ENCODE assay signal across 8 cellular contexts in genomic region chr2:207163053-207163814, GRCh38. TPM values are rescaled to one million over a fixed set of nuclear protein-coding genes. Genes with fewer than 3 reads are reported as not detected.
DNase-seq lines count a peak whose midpoint lies in the region; ATAC-seq and TF ChIP-seq lines count a peak whose summit lies in the region.

No MANE protein-coding gene starts in this region.

- no TSS peak for BruUV-seq in HCT116 (replicated peaks; lab: Mats Ljungman, UMichigan)

- intact Hi-C loops in HCT116 (cut with micrococcal nuclease): no loop called here

- H3K4me3 ChIP-seq in AG09309 (ENCODE audit: control insufficient read depth, low read depth, low read length): peak overlapping the region; percentile 89
- H3K4me3 ChIP-seq in HCT116 (replicated peaks in 1 of 2; ENCODE audit: low read depth in 1 of 2, low read length in 2 of 2): peak overlapping the region in 1 of 2 experiments; percentile 6; a peak in 1 of 4 replicates
- H3K4me3 ChIP-seq in neutrophil (ENCODE audit: low read depth in 1 of 2, low read length in 1 of 2): peak overlapping the region; percentile 88 to 93

- H3K4me1 ChIP-seq in HCT116 (ENCODE audit: control insufficient read depth in 1 of 2, insufficient read depth in 2 of 2, low read length in 2 of 2) (peaks cover 24 to 54% of the 10 kb centered on the region in 2 experiments), foreskin keratinocyte (peaks cover 25% of the 10 kb centered on the region), neutrophil (ENCODE audit: control insufficient read depth in 1 of 2, insufficient read depth in 1 of 2, low read depth in 1 of 2, low read length in 1 of 2) (peaks cover 67 to 77% of the 10 kb centered on the region in 2 experiments)

- peak; percentile 38; the same call in 1 of the 2 replicates for TF ChIP-seq RAD21 in HCT116 (IDR thresholded peaks at IDR 0.05; ENCODE audit: low read depth)

- peaks cover 7% of the 10 kb centered on the region for H3K27me3 Mint-ChIP-seq in activated CD4-positive, alpha-beta memory T cell treated with anti-CD3 and anti-CD28 coated beads, Interleukin-2, amount 10 ng/mL, durations not matched to agents 7 days and 5 days

- TF ChIP-seq CTCF in AG09309 (IDR thresholded peaks at IDR 0.05; ENCODE audit: control insufficient read depth, insufficient read depth, low read depth, low read length, missing control alignments) (no peak), HCT116 (IDR thresholded peaks at IDR 0.05 in 2 of 3, conservative IDR thresholded peaks at IDR 0.05 in 1 of 3; ENCODE audit: borderline replicate concordance in 1 of 3, insufficient read depth in 1 of 3, low read depth in 2 of 3, low read length in 2 of 3) (no peak), foreskin keratinocyte (conservative IDR thresholded peaks at IDR 0.05) (no peak), neutrophil (IDR thresholded peaks at IDR 0.05) (no peak)

- peak overlapping the region; percentile 98 for H3K4me3 Mint-ChIP-seq in activated CD4-positive, alpha-beta memory T cell treated with anti-CD3 and anti-CD28 coated beads, Interleukin-2, amount 10 ng/mL, durations not matched to agents 7 days and 5 days

- POLR2A ChIA-PET in HCT116 (lab: Charles Lee): no interaction called here
- POLR2A ChIA-PET in activated CD4-positive, alpha-beta memory T cell treated with anti-CD3 and anti-CD28 coated beads, Interleukin-2, amount 10 ng/mL, durations not matched to agents 7 days and 5 days (lab: Charles Lee): interaction anchor here (0.7 to 6.6 kb wide), 13 partner anchors 8 to 370 kb away, joined by 3 to 276 read pairs (median 4); partner anchors contain the start of gene CREB1

- CTCF ChIA-PET in HCT116 (lab: Charles Lee): no interaction called here
- CTCF ChIA-PET in activated CD4-positive, alpha-beta memory T cell treated with anti-CD3 and anti-CD28 coated beads, Interleukin-2, amount 10 ng/mL, durations not matched to agents 7 days and 5 days (lab: Charles Lee): interaction anchor here (1.1 to 4.9 kb wide), 3 partner anchors 21 to 309 kb away, joined by 5 to 49 read pairs (median 5); no protein-coding TSS in a partner anchor

- H3K36me3 ChIP-seq in HCT116 (ENCODE audit: control insufficient read depth in 1 of 2, insufficient read depth in 2 of 2, low read length in 2 of 2) (no peaks in the 10 kb centered on the region), neutrophil (no peaks in the 10 kb centered on the region)

- peak overlapping the region; percentile 68 for H3K4me2 ChIP-seq in HCT116 (ENCODE audit: low read length)

- H2AFZ ChIP-seq in HCT116 (ENCODE audit: low read depth, low read length, poor library complexity, severe bottlenecking): no peak overlapping the region

- H3K27me3 ChIP-seq in HCT116 (ENCODE audit: insufficient read depth, low read length) (no peaks in the 10 kb centered on the region), foreskin keratinocyte (no peaks in the 10 kb centered on the region), neutrophil (no peaks in the 10 kb centered on the region)

- no peaks in the 10 kb centered on the region for H4K20me1 ChIP-seq in HCT116 (ENCODE audit: insufficient read depth)

- H3K9me3 ChIP-seq in HCT116 (ENCODE audit: control insufficient read depth in 1 of 2, insufficient read depth in 1 of 2, low read depth in 1 of 2, low read length in 2 of 2): no peaks in the 10 kb centered on the region
- H3K9me3 ChIP-seq in neutrophil: no peaks in the 10 kb centered on the region

- DNase-seq in AG09309 (ENCODE audit: low read depth) (peak; percentile 72), HCT116 (ENCODE audit: low read depth, low spot score) (peak; percentile 74), foreskin keratinocyte (peak; percentile 91 to 96), KG1 (lab: John Stamatoyannopoulos, UW) (no peak), erythroblast (lab: John Stamatoyannopoulos, UW) (no peak)
- DNase-seq in activated CD4-positive, alpha-beta memory T cell treated with anti-CD3 and anti-CD28 coated beads, Interleukin-2, amount 10 ng/mL, durations not matched to agents 7 days and 5 days: no peak

- 0 out of 2 replicates have a peak, but pooled peaks cover 4% of the 10 kb centered on the region for H3K79me2 ChIP-seq in HCT116 (ENCODE audit: insufficient read depth, low read length)

- H3K27ac Mint-ChIP-seq in activated CD4-positive, alpha-beta memory T cell treated with anti-CD3 and anti-CD28 coated beads, Interleukin-2, amount 10 ng/mL, durations not matched to agents 7 days and 5 days: peak overlapping the region; percentile 93

- H3K36me3 Mint-ChIP-seq in activated CD4-positive, alpha-beta memory T cell treated with anti-CD3 and anti-CD28 coated beads, Interleukin-2, amount 10 ng/mL, durations not matched to agents 7 days and 5 days (ENCODE audit: low read depth): peaks cover 35% of the 10 kb centered on the region

- ATAC-seq in HCT116 (peak; percentile 11; the same call in 1 of the 2 replicates), foreskin keratinocyte (peak; percentile 68), GM19328 (IDR thresholded peaks at IDR 0.05; ENCODE audit: unreplicated experiment) (no peak)

- H3K9me2 ChIP-seq in HCT116 (ENCODE audit: insufficient read depth): no peaks in the 10 kb centered on the region

- H3K4me1 Mint-ChIP-seq in activated CD4-positive, alpha-beta memory T cell treated with anti-CD3 and anti-CD28 coated beads, Interleukin-2, amount 10 ng/mL, durations not matched to agents 7 days and 5 days: peaks cover 60% of the 10 kb centered on the region

- H3K27ac ChIP-seq in HCT116 (ENCODE audit: low read depth, low read length) (peak overlapping the region; percentile 9; the same call in 1 of the 2 replicates), foreskin keratinocyte (peak overlapping the region; percentile 66), neutrophil (peak overlapping the region; percentile 99)

- TF ChIP-seq POLR2A in HCT116 (IDR thresholded peaks at IDR 0.05; ENCODE audit: borderline replicate concordance, extremely low read depth, insufficient read depth, insufficient read length) (no peak), erythroblast (IDR thresholded peaks at IDR 0.05; ENCODE audit: low read length) (no peak)

- H3K9me3 Mint-ChIP-seq in activated CD4-positive, alpha-beta memory T cell treated with anti-CD3 and anti-CD28 coated beads, Interleukin-2, amount 10 ng/mL, durations not matched to agents 7 days and 5 days: no peaks in the 10 kb centered on the region

- RAD21 ChIA-PET in HCT116 (lab: Charles Lee; ENCODE audit: low non-redundant PET in 1 of 2, low total read pairs in 2 of 2, uncharacterized antibody in 2 of 2, unreplicated experiment in 2 of 2): no interaction called here

- peak overlapping the region; percentile 21 for H3K9ac ChIP-seq in HCT116 (ENCODE audit: low read length)

TF ChIP-seq in HCT116, 20 proteins besides CTCF, POLR2A, EP300 and RAD21 (continues in another document):
- no peak for TF ChIP-seq EGR1 (IDR thresholded peaks at IDR 0.05; ENCODE audit: low read depth)
- no peak for TF ChIP-seq EZH2 (IDR thresholded peaks at IDR 0.05)
- peak; percentile 89 for TF ChIP-seq JUND (IDR thresholded peaks at IDR 0.05)
- TF ChIP-seq ATF3 (IDR thresholded peaks at IDR 0.05): no peak
- no peak for TF ChIP-seq ZBTB33 (IDR thresholded peaks at IDR 0.05; ENCODE audit: extremely low read depth, insufficient replicate concordance, low read length)
- no peak for TF ChIP-seq EZH2phosphoT487 (IDR thresholded peaks at IDR 0.05; ENCODE audit: borderline replicate concordance)
- TF ChIP-seq TCF7L2 (IDR thresholded peaks at IDR 0.05; ENCODE audit: borderline replicate concordance, extremely low read depth, insufficient read depth, insufficient read length): no peak

RNA-seq across cellular contexts. Expression of gene KLF7, which starts 2.5 kb away (rescaled TPM):
- total RNA-seq in HCT116 (2021; ENCODE audit: unreplicated experiment): 15.4 TPM
- 9.5 and 10.0 TPM in 2 replicates for polyA plus RNA-seq in HCT116 (2012)
- 10 to 100 TPM; 28.3 to 31.4 TPM for total RNA-seq in activated CD4-positive, alpha-beta memory T cell treated with anti-CD3 and anti-CD28 coated beads, Interleukin-2, amount 10 ng/mL, durations not matched to agents 7 days and 5 days
- total RNA-seq in foreskin keratinocyte: 32.3 and 40.6 TPM in 2 replicates
- 6.3 and 6.7 TPM in 2 replicates for polyA plus RNA-seq in foreskin keratinocyte

Comparison
In these comparisons a context has a peak if more than half of its experiments do, and no peak if none do; other contexts are left out.
1. DNase-seq: peak in AG09309 (single experiment), HCT116 (single experiment) and foreskin keratinocyte (2 of 2); none in activated CD4-positive, alpha-beta memory T cell treated with anti-CD3 and anti-CD28 coated beads, Interleukin-2, amount 10 ng/mL, durations not matched to agents 7 days and 5 days (single experiment), KG1 (single experiment) and erythroblast (0 of 2).
2. H3K27ac ChIP-seq: peak in every context shown above with its lines; median percentile 99 in neutrophil; 66 in foreskin keratinocyte; 9 in HCT116.